1 cellular context compared by ENCODE assay signal in the genomic region with DNA sequence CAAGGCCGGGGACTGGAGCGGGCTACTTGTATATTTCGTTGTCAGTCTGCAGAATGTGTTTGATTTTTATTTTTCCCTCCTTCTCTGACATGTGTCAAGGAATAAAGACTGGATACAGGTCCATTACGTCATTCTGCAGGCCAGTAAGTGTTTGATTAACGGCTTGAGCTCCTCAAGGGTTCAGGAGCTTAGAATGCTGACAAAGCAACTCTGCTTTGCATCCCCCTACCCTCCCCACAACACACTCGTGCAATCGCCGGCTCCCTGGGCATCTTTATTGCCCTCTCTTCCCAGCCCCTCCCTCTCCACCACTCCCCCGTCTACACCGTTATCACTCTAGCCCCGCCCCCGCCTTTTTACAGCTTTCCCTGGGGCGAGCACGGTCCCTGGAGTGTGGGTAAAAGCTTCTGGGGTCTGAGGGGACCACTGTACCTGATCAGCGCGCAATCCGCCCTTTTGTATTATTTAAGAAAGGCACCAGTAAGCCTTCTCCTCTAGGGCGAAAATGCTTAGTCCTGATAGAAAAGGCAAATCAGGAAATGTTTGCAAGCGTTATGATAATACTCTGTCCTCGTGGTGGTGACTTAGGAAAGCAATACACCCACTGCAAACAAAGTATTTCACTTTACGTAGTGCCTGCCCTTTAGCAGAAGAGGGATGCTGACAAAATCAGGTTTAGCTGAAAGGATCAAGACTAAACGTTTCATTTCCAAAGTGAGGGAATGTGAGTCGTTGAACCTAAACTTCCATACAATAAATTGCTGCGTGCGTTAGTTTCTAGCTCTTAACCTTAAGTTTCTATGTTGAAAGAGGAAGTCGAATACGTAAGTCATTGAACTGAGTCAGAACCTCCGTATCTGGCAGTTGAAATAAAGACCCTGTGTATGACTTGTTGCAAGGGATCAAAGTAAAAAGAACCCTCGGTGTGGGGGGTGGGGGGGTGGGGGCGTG.
TF ChIP-seq lines count a peak whose summit lies in the region.

No MANE protein-coding gene starts in this region.

TF ChIP-seq in HepG2, 621 proteins besides CTCF, POLR2A, EP300 and RAD21 (continued from another document):
- TF ChIP-seq, protein P1, sequence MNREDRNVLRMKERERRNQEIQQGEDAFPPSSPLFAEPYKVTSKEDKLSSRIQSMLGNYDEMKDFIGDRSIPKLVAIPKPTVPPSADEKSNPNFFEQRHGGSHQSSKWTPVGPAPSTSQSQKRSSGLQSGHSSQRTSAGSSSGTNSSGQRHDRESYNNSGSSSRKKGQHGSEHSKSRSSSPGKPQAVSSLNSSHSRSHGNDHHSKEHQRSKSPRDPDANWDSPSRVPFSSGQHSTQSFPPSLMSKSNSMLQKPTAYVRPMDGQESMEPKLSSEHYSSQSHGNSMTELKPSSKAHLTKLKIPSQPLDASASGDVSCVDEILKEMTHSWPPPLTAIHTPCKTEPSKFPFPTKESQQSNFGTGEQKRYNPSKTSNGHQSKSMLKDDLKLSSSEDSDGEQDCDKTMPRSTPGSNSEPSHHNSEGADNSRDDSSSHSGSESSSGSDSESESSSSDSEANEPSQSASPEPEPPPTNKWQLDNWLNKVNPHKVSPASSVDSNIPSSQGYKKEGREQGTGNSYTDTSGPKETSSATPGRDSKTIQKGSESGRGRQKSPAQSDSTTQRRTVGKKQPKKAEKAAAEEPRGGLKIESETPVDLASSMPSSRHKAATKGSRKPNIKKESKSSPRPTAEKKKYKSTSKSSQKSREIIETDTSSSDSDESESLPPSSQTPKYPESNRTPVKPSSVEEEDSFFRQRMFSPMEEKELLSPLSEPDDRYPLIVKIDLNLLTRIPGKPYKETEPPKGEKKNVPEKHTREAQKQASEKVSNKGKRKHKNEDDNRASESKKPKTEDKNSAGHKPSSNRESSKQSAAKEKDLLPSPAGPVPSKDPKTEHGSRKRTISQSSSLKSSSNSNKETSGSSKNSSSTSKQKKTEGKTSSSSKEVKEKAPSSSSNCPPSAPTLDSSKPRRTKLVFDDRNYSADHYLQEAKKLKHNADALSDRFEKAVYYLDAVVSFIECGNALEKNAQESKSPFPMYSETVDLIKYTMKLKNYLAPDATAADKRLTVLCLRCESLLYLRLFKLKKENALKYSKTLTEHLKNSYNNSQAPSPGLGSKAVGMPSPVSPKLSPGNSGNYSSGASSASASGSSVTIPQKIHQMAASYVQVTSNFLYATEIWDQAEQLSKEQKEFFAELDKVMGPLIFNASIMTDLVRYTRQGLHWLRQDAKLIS (CRISPR knock-in tag; IDR thresholded peaks at IDR 0.05): no peak
- TF ChIP-seq ZNF510 (CRISPR knock-in tag; IDR thresholded peaks at IDR 0.05; ENCODE audit: low read depth) (no peak), ZNF121 (CRISPR knock-in tag; IDR thresholded peaks at IDR 0.05) (no peak), FOXP4 (CRISPR knock-in tag; IDR thresholded peaks at IDR 0.05) (no peak)
